ENCODE assay signal across 8 cellular contexts in genomic region chr5:179906795-179907569, GRCh38. TPM values are rescaled to one million over a fixed set of nuclear protein-coding genes. Genes with fewer than 3 reads are reported as not detected.
DNase-seq lines count a peak whose midpoint lies in the region; ATAC-seq and TF ChIP-seq lines count a peak whose summit lies in the region.

No MANE protein-coding gene starts in this region.

- ATAC-seq in HG03469 (IDR thresholded peaks at IDR 0.05; ENCODE audit: unreplicated experiment) (peak; percentile 1), activated B cell treated with CpG ODN at 0.5 μM for 24 hours (ENCODE audit: low read depth) (no peak)

- no peaks in the 10 kb centered on the region for H3K9me3 ChIP-seq in muscle layer of duodenum (ENCODE audit: control insufficient read depth in 1 of 2, low read length in 2 of 2)

- TF ChIP-seq CTCF in activated B cell treated with CpG ODN at 0.5 μM for 24 hours (IDR thresholded peaks at IDR 0.05) (no peak), endothelial cell (IDR thresholded peaks at IDR 0.05; ENCODE audit: unreplicated experiment) (no peak), type B pancreatic cell (conservative IDR thresholded peaks at IDR 0.05) (no peak)

- H3K27me3 ChIP-seq in muscle layer of duodenum (ENCODE audit: low read depth, low read length): no peaks in the 10 kb centered on the region

- peak overlapping the region; percentile 74 for H3K4me3 ChIP-seq in muscle layer of duodenum (ENCODE audit: low read depth in 1 of 2, low read length in 2 of 2)

- H3K9me3 Mint-ChIP-seq in activated B cell treated with CpG ODN at 0.5 μM for 24 hours (no peaks in the 10 kb centered on the region), endothelial cell (ENCODE audit: unreplicated experiment) (no peaks in the 10 kb centered on the region), type B pancreatic cell (no peaks in the 10 kb centered on the region)

- intact Hi-C loops in activated B cell treated with CpG ODN at 0.5 μM for 24 hours (cut with micrococcal nuclease): loop anchor here (1.0 to 10.0 kb wide), 6 partner anchors 48 to 212 kb away; partner anchors contain the start of genes CANX, MAML1, MRNIP and SQSTM1

- no peaks in the 10 kb centered on the region for H3K27me3 Mint-ChIP-seq in activated B cell treated with CpG ODN at 0.5 μM for 24 hours
- peaks cover 3% of the 10 kb centered on the region for H3K27me3 Mint-ChIP-seq in endothelial cell (ENCODE audit: unreplicated experiment)
- no peaks in the 10 kb centered on the region for H3K27me3 Mint-ChIP-seq in type B pancreatic cell

- H3K36me3 ChIP-seq in muscle layer of duodenum (ENCODE audit: control insufficient read depth in 1 of 2, insufficient read depth in 2 of 2, low read length in 2 of 2): peaks cover 17 to 29% of the 10 kb centered on the region in 2 donors

- peaks cover 29% of the 10 kb centered on the region for H3K4me1 Mint-ChIP-seq in activated B cell treated with CpG ODN at 0.5 μM for 24 hours
- H3K4me1 Mint-ChIP-seq in endothelial cell (ENCODE audit: unreplicated experiment): peaks cover 12% of the 10 kb centered on the region
- peaks cover 4% of the 10 kb centered on the region for H3K4me1 Mint-ChIP-seq in type B pancreatic cell (ENCODE audit: unreplicated experiment)

- peaks cover 20% of the 10 kb centered on the region for H3K36me3 Mint-ChIP-seq in activated B cell treated with CpG ODN at 0.5 μM for 24 hours (ENCODE audit: low read depth)
- peaks cover 19% of the 10 kb centered on the region for H3K36me3 Mint-ChIP-seq in endothelial cell (ENCODE audit: low read depth, unreplicated experiment)
- peaks cover 14% of the 10 kb centered on the region for H3K36me3 Mint-ChIP-seq in type B pancreatic cell

- POLR2A ChIA-PET in activated B cell treated with CpG ODN at 0.5 μM for 24 hours (lab: Charles Lee): interaction anchor here (0.8 to 1.4 kb wide), 5 partner anchors 10 to 86 kb away, joined by 3 to 6 read pairs (median 3); partner anchors contain the start of genes MRNIP and SQSTM1

- H3K4me1 ChIP-seq in muscle layer of duodenum (ENCODE audit: control insufficient read depth in 1 of 2, insufficient read depth in 2 of 2, low read length in 2 of 2): peaks cover 0 to 18% of the 10 kb centered on the region in 2 donors

- H3K27ac Mint-ChIP-seq in activated B cell treated with CpG ODN at 0.5 μM for 24 hours: peak overlapping the region; percentile 83
- H3K27ac Mint-ChIP-seq in endothelial cell (ENCODE audit: unreplicated experiment): no peak overlapping the region
- peak overlapping the region; percentile 79 for H3K27ac Mint-ChIP-seq in type B pancreatic cell

- DNase-seq in DMS53 (lab: John Stamatoyannopoulos, UW) (peak; percentile 58), DMS53 treated with DMSO at 0.1 percent for 48 hours (lab: John Stamatoyannopoulos, UW; ENCODE audit: unreplicated experiment) (no peak), activated B cell treated with CpG ODN at 0.5 μM for 24 hours (no peak), endothelial cell (ENCODE audit: low spot score) (peak; percentile 32), type B pancreatic cell (ENCODE audit: extremely low spot score, unreplicated experiment) (no peak), NK-92 (lab: John Stamatoyannopoulos, UW; ENCODE audit: unreplicated experiment) (no peak)

- H3K4me3 Mint-ChIP-seq in activated B cell treated with CpG ODN at 0.5 μM for 24 hours (peak overlapping the region; percentile 86), endothelial cell (ENCODE audit: unreplicated experiment) (peak overlapping the region; percentile 93), type B pancreatic cell (peak overlapping the region; percentile 90)

- CTCF ChIA-PET in activated B cell treated with CpG ODN at 0.5 μM for 24 hours (lab: Charles Lee): interaction anchor here (0.5 to 2.4 kb wide), 4 partner anchors 68 to 144 kb away, joined by 3 to 10 read pairs (median 4); no protein-coding TSS in a partner anchor

- no peak overlapping the region for H3K27ac ChIP-seq in muscle layer of duodenum (ENCODE audit: low read length)

RNA-seq across cellular contexts. Expression of gene TBC1D9B, which starts 0.7 kb away (rescaled TPM):
- total RNA-seq in activated B cell treated with CpG ODN at 0.5 μM for 24 hours (111 and 117 TPM in 2 replicates), endothelial cell (ENCODE audit: unreplicated experiment) (138 TPM), type B pancreatic cell (ENCODE audit: low replicate concordance) (105 and 114 TPM in 2 replicates)

RNA-seq across cellular contexts. Expression of gene MRNIP, which starts 48.4 kb away (rescaled TPM):
- total RNA-seq in activated B cell treated with CpG ODN at 0.5 μM for 24 hours: 54.6 and 70.0 TPM in 2 replicates
- 38.5 TPM for total RNA-seq in endothelial cell (ENCODE audit: unreplicated experiment)
- 31.1 and 47.6 TPM in 2 replicates for total RNA-seq in type B pancreatic cell (ENCODE audit: low replicate concordance)

Comparison
In these comparisons a context has a peak if more than half of its experiments do, and no peak if none do; other contexts are left out.
1. DNase-seq: peak in DMS53 (single experiment) and endothelial cell (single experiment); none in DMS53 treated with DMSO at 0.1 percent for 48 hours (single experiment), activated B cell treated with CpG ODN at 0.5 μM for 24 hours (single experiment), type B pancreatic cell (single experiment) and NK-92 (single experiment).
2. Peak in every context shown above with its lines, with median percentiles within 50 percentile points of each other: H3K4me3 Mint-ChIP-seq.